ENCODE assay signal across 8 cellular contexts in genomic region chr5:144183254-144183889, GRCh38. TPM values are rescaled to one million over a fixed set of nuclear protein-coding genes. Genes with fewer than 3 reads are reported as not detected.
DNase-seq lines count a peak whose midpoint lies in the region; ATAC-seq and TF ChIP-seq lines count a peak whose summit lies in the region.

No MANE protein-coding gene starts in this region.

- H3K27me3 Mint-ChIP-seq in GM23338 (ENCODE audit: insufficient read depth, low read depth, poor library complexity): peaks cover 1% of the 10 kb centered on the region

- no peaks in the 10 kb centered on the region for H3K79me2 ChIP-seq in GM23338 (replicated peaks; ENCODE audit: insufficient read depth)
- H3K79me2 ChIP-seq in fibroblast of lung (ENCODE audit: control insufficient read depth, insufficient read depth, low read length): no peaks in the 10 kb centered on the region

- H3K4me2 ChIP-seq in GM23338 (no peak overlapping the region), fibroblast of lung (ENCODE audit: extremely low read depth, insufficient read depth, low read length) (no peak overlapping the region)

- intact Hi-C loops in spleen (cut with DNase I; ENCODE audit: low total_unique reads): no loop called here

- H2AFZ ChIP-seq in GM23338 (no peak overlapping the region), fibroblast of lung (ENCODE audit: low read length) (no peak overlapping the region)

- no peak for TF ChIP-seq POLR2A in spleen (IDR thresholded peaks at IDR 0.05)

- WGBS in spleen, 5 donors: 23 to 31% (median 29%) methylated on average over 4 of the region's 4 CpGs

- H3K9me3 ChIP-seq in fibroblast of lung (ENCODE audit: control insufficient read depth, insufficient read depth, low read depth, low read length) (no peaks in the 10 kb centered on the region), spleen (no peaks in the 10 kb centered on the region)

- DNase-seq in AG10803 (ENCODE audit: low read depth): peak; percentile 55
- DNase-seq in GM23338 (ENCODE audit: low spot score): peak; percentile 36
- peak; percentile 18 for DNase-seq in RPMI7951 (ENCODE audit: low read depth)
- DNase-seq in fibroblast of lung (ENCODE audit: low read depth in 2 of 2): peak; percentile 56 to 66
- DNase-seq in spleen: no peak

- H3K36me3 Mint-ChIP-seq in GM23338 (ENCODE audit: low read depth): no peaks in the 10 kb centered on the region

- H3K27me3 ChIP-seq in GM23338 (ENCODE audit: insufficient read depth) (no peaks in the 10 kb centered on the region), fibroblast of lung (ENCODE audit: control insufficient read depth, insufficient read depth, low read length) (no peaks in the 10 kb centered on the region), spleen (replicated peaks in 1 of 7) (no peaks in the 10 kb centered on the region)

- H4K20me1 ChIP-seq in GM23338 (replicated peaks; ENCODE audit: insufficient read depth): no peaks in the 10 kb centered on the region
- no peaks in the 10 kb centered on the region for H4K20me1 ChIP-seq in fibroblast of lung (ENCODE audit: control insufficient read depth, extremely low read depth, insufficient read depth, low read length)

- H3K4me3 Mint-ChIP-seq in GM23338: no peak overlapping the region

- TF ChIP-seq CTCF in AG10803 (conservative IDR thresholded peaks at IDR 0.05; ENCODE audit: low read length): peak; percentile 72
- TF ChIP-seq CTCF in GM23338 (conservative IDR thresholded peaks at IDR 0.05; ENCODE audit: low read depth in 2 of 2): peak; percentile 36 to 72; a peak in 3 of 4 replicates
- TF ChIP-seq CTCF in fibroblast of lung (conservative IDR thresholded peaks at IDR 0.05 in 1 of 2, IDR thresholded peaks at IDR 0.05 in 1 of 2; ENCODE audit: low read depth in 1 of 2, low read length in 2 of 2): peak; percentile 53 to 72
- TF ChIP-seq CTCF in spleen (IDR thresholded peaks at IDR 0.05 in 8 of 11, conservative IDR thresholded peaks at IDR 0.05 in 3 of 11): peak; percentile 15 to 75 (median 57)

- H3K36me3 ChIP-seq in GM23338 (ENCODE audit: insufficient read depth): no peaks in the 10 kb centered on the region
- H3K36me3 ChIP-seq in fibroblast of lung (ENCODE audit: control insufficient read depth, insufficient read depth, low read length): no peaks in the 10 kb centered on the region
- no peaks in the 10 kb centered on the region for H3K36me3 ChIP-seq in spleen

- ATAC-seq in GM23338 (no peak), GM18498 (IDR thresholded peaks at IDR 0.05; ENCODE audit: unreplicated experiment) (no peak), HG03159 (IDR thresholded peaks at IDR 0.05; ENCODE audit: unreplicated experiment) (no peak), HG02798 (IDR thresholded peaks at IDR 0.05; ENCODE audit: poor library complexity, unreplicated experiment) (no peak)

- H3K27ac ChIP-seq in GM23338 (ENCODE audit: low read depth) (no peak overlapping the region), fibroblast of lung (ENCODE audit: insufficient read depth, low read length) (no peak overlapping the region), spleen (no peak overlapping the region)

- no peak overlapping the region for H3K9ac ChIP-seq in fibroblast of lung (ENCODE audit: insufficient read depth, low read length)

- H3F3A ChIP-seq in GM23338 (replicated peaks; ENCODE audit: low read depth): no peaks in the 10 kb centered on the region

- no peaks in the 10 kb centered on the region for H3K9me3 Mint-ChIP-seq in GM23338

- no peak overlapping the region for H3K27ac Mint-ChIP-seq in GM23338

- H3K4me1 ChIP-seq in GM23338 (ENCODE audit: insufficient read depth) (no peaks in the 10 kb centered on the region), fibroblast of lung (ENCODE audit: control insufficient read depth, extremely low read depth, insufficient read depth, low read length) (peaks cover 5% of the 10 kb centered on the region), spleen (peaks cover 13 to 31% (median 18%) of the 10 kb centered on the region in 6 donors)

- no peaks in the 10 kb centered on the region for H3K9me2 ChIP-seq in GM23338 (ENCODE audit: insufficient read depth)

- H3K4me1 Mint-ChIP-seq in GM23338: no peaks in the 10 kb centered on the region

- no peak overlapping the region for H3K4me3 ChIP-seq in AG10803 (ENCODE audit: low read length)
- H3K4me3 ChIP-seq in GM23338: no peak overlapping the region
- H3K4me3 ChIP-seq in fibroblast of lung (replicated peaks in 1 of 4; ENCODE audit: control extremely low read depth in 1 of 4, insufficient read depth in 1 of 4, low read depth in 3 of 4, low read length in 4 of 4): no peak overlapping the region
- no peak overlapping the region for H3K4me3 ChIP-seq in spleen

TF ChIP-seq in GM23338, 12 proteins besides CTCF, POLR2A, EP300 and RAD21 (continues in another document):
- TF ChIP-seq EZH2phosphoT487 (IDR thresholded peaks at IDR 0.05; ENCODE audit: unreplicated experiment) (no peak), JUNB (IDR thresholded peaks at IDR 0.05; ENCODE audit: unreplicated experiment) (no peak), REST (IDR thresholded peaks at IDR 0.05; ENCODE audit: unreplicated experiment) (no peak), EZH2 (IDR thresholded peaks at IDR 0.05; ENCODE audit: low read depth, unreplicated experiment) (no peak), ZNF114 (CRISPR knock-in tag; IDR thresholded peaks at IDR 0.05) (no peak), CREB1 (CRISPR knock-in tag; IDR thresholded peaks at IDR 0.05; ENCODE audit: low read depth) (no peak), ZNF331 (CRISPR knock-in tag; IDR thresholded peaks at IDR 0.05; ENCODE audit: low read depth) (no peak)

RNA-seq across cellular contexts. Expression of gene KCTD16, which starts 12.7 kb away (rescaled TPM):
- total RNA-seq in GM23338 (2014; rRNA removed; shearing (Covaris generic)): 0.16 and 0.76 TPM in 2 replicates
- 0.02 and 0.05 TPM in 2 replicates for polyA plus RNA-seq in GM23338 (2016; fragmentation: Nextera tagmentation; extraction: Ambion mirVana)
- total RNA-seq in RPMI7951 (2014; rRNA removed; shearing (Covaris generic)): under 0.01 and 0.12 TPM in 2 replicates
- total RNA-seq in fibroblast of lung: 1.0 and 1.2 TPM in 2 replicates
- 0.32 and 0.38 TPM in 2 replicates for polyA plus RNA-seq in fibroblast of lung
- 0.19 and 0.20 TPM in 2 replicates for polyA plus RNA-seq in fibroblast of lung (2012)
- polyA minus RNA-seq in fibroblast of lung (ENCODE audit: low replicate concordance): 0.52 TPM in 1 of 2 replicates, not detected in the other
- under 1 TPM; 0.09 to 0.24 (median 0.20) TPM for total RNA-seq in spleen
- polyA plus RNA-seq in spleen: under 1 TPM; under 0.01 to 0.03 (median 0.03) TPM

RNA-seq across cellular contexts. Expression of gene YIPF5, which starts 12.9 kb away (rescaled TPM):
- total RNA-seq in GM23338 (2014; rRNA removed; shearing (Covaris generic)): 39.4 and 46.5 TPM in 2 replicates
- polyA plus RNA-seq in GM23338 (2016; fragmentation: Nextera tagmentation; extraction: Ambion mirVana): 22.1 and 28.1 TPM in 2 replicates
- 53.9 and 61.4 TPM in 2 replicates for total RNA-seq in RPMI7951 (2014; rRNA removed; shearing (Covaris generic))
- 69.6 and 83.2 TPM in 2 replicates for total RNA-seq in fibroblast of lung
- polyA plus RNA-seq in fibroblast of lung: 110 and 175 TPM in 2 replicates
- polyA plus RNA-seq in fibroblast of lung (2012): 81.7 and 112 TPM in 2 replicates
- 59.6 and 66.4 TPM in 2 replicates for polyA minus RNA-seq in fibroblast of lung (ENCODE audit: low replicate concordance)
- 10 to 100 TPM; 25.4 to 39.5 (median 34.1) TPM for total RNA-seq in spleen
- polyA plus RNA-seq in spleen: 1 to 10 TPM; 8.2 to 9.6 (median 8.2) TPM
